22 cellular contexts compared by ENCODE assay signal in the genomic region with DNA sequence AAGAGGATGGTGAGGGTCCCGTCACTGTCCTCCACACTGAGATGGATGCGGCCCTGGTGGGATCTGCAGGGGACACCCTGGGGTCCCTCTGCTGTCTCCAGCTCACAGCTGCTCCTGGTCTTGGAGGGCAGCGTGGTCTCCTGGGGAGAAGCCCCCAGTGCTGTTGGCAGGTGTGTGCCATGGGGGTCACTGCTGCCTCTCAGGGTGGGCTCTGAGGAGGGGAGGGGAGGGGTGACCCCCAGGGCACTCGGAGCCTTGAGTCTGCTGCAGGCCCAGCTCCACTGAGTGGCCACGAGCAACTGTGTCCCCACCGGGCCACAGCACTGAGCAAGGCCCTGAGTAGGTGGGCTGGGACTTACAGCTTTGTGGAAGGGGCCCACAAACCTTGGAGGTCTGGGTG.
"Had no signal": no experiment of that assay in that cellular context is flagged by ENCODE, and none has a peak within 500 bp of the region (broad histone marks: within the 10 kb centered on the region; RNA-seq: fewer than 3 reads in every experiment).

No MANE protein-coding gene starts in this region.

- ATAC-seq: activated CD4-positive, alpha-beta T cell treated with anti-CD3 and anti-CD28 coated beads for 36 hours; activated CD8-positive, alpha-beta T cell treated with anti-CD3 and anti-CD28 coated beads, Interleukin-2, amount 10 ng/mL, durations not matched to agents 7 days and 5 days; activated naive CD4-positive, alpha-beta T cell treated with anti-CD3 and anti-CD28 coated beads, Interleukin-2, amount 50 U/mL, for 72 hours; activated naive CD8-positive, alpha-beta T cell treated with anti-CD3 and anti-CD28 coated beads, Interleukin-2, amount 50 U/mL, for 24 hours; T-cell had no signal

- H3K27ac ChIP-seq: ascending aorta, PC-9, WERI-Rb-1 had no signal

- H3K9me3 ChIP-seq: ascending aorta, body of pancreas, MG63 had no signal

- H2AFZ ChIP-seq: PC-9 had no signal

- H3K4me2 ChIP-seq: PC-9 had no signal

- H3K36me3 Mint-ChIP-seq: activated naive CD4-positive, alpha-beta T cell treated with anti-CD3 and anti-CD28 coated beads, Interleukin-2, amount 50 U/mL, for 72 hours had no signal

- H3K36me3 ChIP-seq: MG63, WERI-Rb-1 had no signal

- H3K27me3 ChIP-seq: ascending aorta, body of pancreas, MG63 had no signal

- DNase-seq: activated CD4-positive, alpha-beta T cell treated with anti-CD3 and anti-CD28 coated beads for 36 hours; activated CD4-positive, alpha-beta T cell treated with anti-CD3 and anti-CD28 coated beads, Interleukin-2, amount 50 U/mL, for 4 hours; activated CD8-positive, alpha-beta memory T cell treated with anti-CD3 and anti-CD28 coated beads, Interleukin-2, amount 50 U/mL, for 48 hours; activated CD8-positive, alpha-beta T cell treated with anti-CD3 and anti-CD28 coated beads, Interleukin-2, amount 10 ng/mL, durations not matched to agents 7 days and 5 days; activated naive CD4-positive, alpha-beta T cell treated with Interleukin-2 at 50 U/mL for 16 hours; activated naive CD8-positive, alpha-beta T cell treated with anti-CD3 and anti-CD28 coated beads, Interleukin-2, amount 50 U/mL, for 24 hours; activated T-cell treated with anti-CD3 and anti-CD28 coated beads, Interleukin-2, amount 50 U/mL, for 1 hour; amniotic stem cell; MG63; NCI-H1105; NCI-H1436; NCI-H1694 treated with DMSO at 0.1 percent for 48 hours; NCI-H2081; NCI-H510A treated with DMSO at 0.1 percent for 48 hours; PC-9; SIG-M5; T-cell; T-helper 2 cell; WERI-Rb-1 had no signal

- H3K27me3 Mint-ChIP-seq: activated CD4-positive, alpha-beta T cell treated with anti-CD3 and anti-CD28 coated beads for 36 hours; activated naive CD8-positive, alpha-beta T cell treated with anti-CD3 and anti-CD28 coated beads, Interleukin-2, amount 50 U/mL, for 24 hours; T-cell had no signal

- H3K9me3 Mint-ChIP-seq: activated naive CD4-positive, alpha-beta T cell treated with anti-CD3 and anti-CD28 coated beads, Interleukin-2, amount 50 U/mL, for 72 hours; activated naive CD8-positive, alpha-beta T cell treated with anti-CD3 and anti-CD28 coated beads, Interleukin-2, amount 50 U/mL, for 24 hours; T-cell had no signal

- H3K4me1 Mint-ChIP-seq: activated CD4-positive, alpha-beta T cell treated with anti-CD3 and anti-CD28 coated beads for 36 hours; activated naive CD8-positive, alpha-beta T cell treated with anti-CD3 and anti-CD28 coated beads, Interleukin-2, amount 50 U/mL, for 24 hours; T-cell had no signal

- H3K4me3 ChIP-seq: ascending aorta, body of pancreas, MG63, PC-9 had no signal

- H3K4me3 Mint-ChIP-seq: activated CD4-positive, alpha-beta T cell treated with anti-CD3 and anti-CD28 coated beads for 36 hours; activated CD8-positive, alpha-beta T cell treated with anti-CD3 and anti-CD28 coated beads, Interleukin-2, amount 10 ng/mL, durations not matched to agents 7 days and 5 days; activated naive CD8-positive, alpha-beta T cell treated with anti-CD3 and anti-CD28 coated beads, Interleukin-2, amount 50 U/mL, for 24 hours; T-cell had no signal

- H3K27ac Mint-ChIP-seq: activated CD4-positive, alpha-beta T cell treated with anti-CD3 and anti-CD28 coated beads for 36 hours; activated CD8-positive, alpha-beta T cell treated with anti-CD3 and anti-CD28 coated beads, Interleukin-2, amount 10 ng/mL, durations not matched to agents 7 days and 5 days; activated naive CD4-positive, alpha-beta T cell treated with anti-CD3 and anti-CD28 coated beads, Interleukin-2, amount 50 U/mL, for 72 hours; activated naive CD8-positive, alpha-beta T cell treated with anti-CD3 and anti-CD28 coated beads, Interleukin-2, amount 50 U/mL, for 24 hours; T-cell had no signal
